Comparison of ENCODE assay signal across 15 cellular contexts in genomic region chr19:3644351-3645066, GRCh38. TPM values are rescaled to one million over a fixed set of nuclear protein-coding genes. Genes with fewer than 3 reads are reported as not detected.
DNase-seq lines count a peak whose midpoint lies in the region; ATAC-seq, FAIRE-seq and TF ChIP-seq lines count a peak whose summit lies in the region.
"Had no signal": no experiment of that assay in that cellular context is flagged by ENCODE, and none has a peak within 500 bp of the region (broad histone marks: within the 10 kb centered on the region; RNA-seq: fewer than 3 reads in every experiment).

No MANE protein-coding gene starts in this region.

- BruUV-seq in PC-3 (replicated peaks; lab: Mats Ljungman, UMichigan): no TSS peak

- CTCF ChIA-PET in PC-3 (lab: Charles Lee): no interaction called here

- no peak for TF ChIP-seq CTCF in PC-3 (conservative IDR thresholded peaks at IDR 0.05; ENCODE audit: low read depth, low read length)

- no peaks in the 10 kb centered on the region for H3K36me3 ChIP-seq in PC-3 (ENCODE audit: low read depth, low read length)

- intact Hi-C loops in PC-3 (cut with micrococcal nuclease): no loop called here

- no peaks in the 10 kb centered on the region for H4K20me1 ChIP-seq in PC-3 (ENCODE audit: low read length)

- no peak overlapping the region for H2AFZ ChIP-seq in PC-3 (ENCODE audit: low read length)

- no peak overlapping the region for H3K4me3 ChIP-seq in PC-3 (ENCODE audit: low read length)

- no peak overlapping the region for H3K4me2 ChIP-seq in PC-3 (ENCODE audit: low read length)

- POLR2A ChIA-PET in PC-3 (lab: Charles Lee; ENCODE audit: unreplicated experiment): no interaction called here

- peak; percentile 39 for DNase-seq in GM03348 (ENCODE audit: low spot score)
- peak; percentile 15 for DNase-seq in RPMI7951 (ENCODE audit: low read depth)
- DNase-seq in frontal cortex (ENCODE audit: low spot score in 2 of 2): peak; percentile 79 to 83
- DNase-seq in pons (ENCODE audit: low spot score): peak; percentile 99
- no peak for DNase-seq in activated CD4-positive, CD25-positive, alpha-beta regulatory T cell treated with anti-CD3 and anti-CD28 coated beads, Interleukin-2, amount 50 U/mL, for 72 hours
- no peak for DNase-seq in PC-3
- no peak for DNase-seq in NOMO-1 (lab: John Stamatoyannopoulos, UW; ENCODE audit: unreplicated experiment in 2 of 2)
- no peak for DNase-seq in NCI-H82 (lab: John Stamatoyannopoulos, UW)
- DNase-seq: activated CD4-positive, alpha-beta T cell treated with anti-CD3 and anti-CD28 coated beads, Interleukin-2, amount 10 ng/mL, durations not matched to agents 7 days and 5 days; brain microvascular endothelial cell; naive thymus-derived CD8-positive, alpha-beta T cell; NCI-H2081 treated with DMSO at 0.1 percent for 48 hours; OCI-M1; T-helper 1 cell had no signal

- H3F3A ChIP-seq in PC-3 (ENCODE audit: low read length, unreplicated experiment): no peaks in the 10 kb centered on the region

- no peaks in the 10 kb centered on the region for H3K9me3 ChIP-seq in PC-3 (ENCODE audit: low read length)

- no peak overlapping the region for H3K9ac ChIP-seq in PC-3 (ENCODE audit: low read length)

- no peaks in the 10 kb centered on the region for H3K27me3 ChIP-seq in PC-3 (ENCODE audit: low read length)
- H3K27me3 ChIP-seq: brain microvascular endothelial cell had no signal

- H3K27ac ChIP-seq in PC-3 (ENCODE audit: low read length): no peak overlapping the region
- H3K27ac ChIP-seq: brain microvascular endothelial cell had no signal

- no peak; the same call in 1 of the 2 replicates for ATAC-seq in PC-3
- ATAC-seq: activated T-helper 17 cell treated with anti-CD3 and anti-CD28 coated beads, Interleukin-2, amount 50 U/mL, for 72 hours; naive thymus-derived CD8-positive, alpha-beta T cell had no signal

- peak; percentile 26 for FAIRE-seq in frontal cortex (lab: Jason Lieb, UNC)

- no peaks in the 10 kb centered on the region for H3K79me2 ChIP-seq in PC-3 (ENCODE audit: low read length)

- no peaks in the 10 kb centered on the region for H3K9me2 ChIP-seq in PC-3 (replicated peaks; ENCODE audit: low read length)

- H3K4me1 ChIP-seq in PC-3 (ENCODE audit: insufficient read depth, low read length): no peaks in the 10 kb centered on the region

RNA-seq across cellular contexts. Expression of gene CACTIN, which starts 17.9 kb away (rescaled TPM):
- 16.5 and 21.6 TPM in 2 replicates for total RNA-seq in RPMI7951 (2014; rRNA removed; shearing (Covaris generic))
- total RNA-seq in frontal cortex (21.6 TPM), PC-3 (2014; rRNA removed) (47.8 and 51.3 TPM in 2 replicates)

RNA-seq across cellular contexts. Expression of gene TBXA2R, which starts 37.8 kb away (rescaled TPM):
- total RNA-seq in RPMI7951 (2014; rRNA removed; shearing (Covaris generic)): 4.3 and 4.4 TPM in 2 replicates
- total RNA-seq in frontal cortex (0.41 TPM), PC-3 (2014; rRNA removed) (0.77 and 1.0 TPM in 2 replicates)

RNA-seq across cellular contexts. Expression of gene PIP5K1C, which starts 55.8 kb away (rescaled TPM):
- total RNA-seq in RPMI7951 (2014; rRNA removed; shearing (Covaris generic)): 13.1 and 13.9 TPM in 2 replicates
- total RNA-seq in frontal cortex (15.1 TPM), PC-3 (2014; rRNA removed) (16.1 and 21.2 TPM in 2 replicates)

RNA-seq across cellular contexts. Expression of gene GIPC3, which starts 59.2 kb away (rescaled TPM):
- 0.49 and 0.96 TPM in 2 replicates for total RNA-seq in RPMI7951 (2014; rRNA removed; shearing (Covaris generic))
- total RNA-seq in frontal cortex (under 0.01 TPM), PC-3 (2014; rRNA removed) (0.18 TPM in 1 of 2 replicates, not detected in the other)

Comparison
In these comparisons a context has a peak if more than half of its experiments do, and no peak if none do; other contexts are left out.
1. DNase-seq: peak in GM03348 (single experiment), RPMI7951 (single experiment), frontal cortex (2 of 2) and pons (single experiment); none in activated CD4-positive, CD25-positive, alpha-beta regulatory T cell treated with anti-CD3 and anti-CD28 coated beads, Interleukin-2, amount 50 U/mL, for 72 hours (single experiment), PC-3 (single experiment), NOMO-1 (0 of 2) and NCI-H82 (single experiment).